ENCODE assay signal across 1 cellular context in the genomic region with DNA sequence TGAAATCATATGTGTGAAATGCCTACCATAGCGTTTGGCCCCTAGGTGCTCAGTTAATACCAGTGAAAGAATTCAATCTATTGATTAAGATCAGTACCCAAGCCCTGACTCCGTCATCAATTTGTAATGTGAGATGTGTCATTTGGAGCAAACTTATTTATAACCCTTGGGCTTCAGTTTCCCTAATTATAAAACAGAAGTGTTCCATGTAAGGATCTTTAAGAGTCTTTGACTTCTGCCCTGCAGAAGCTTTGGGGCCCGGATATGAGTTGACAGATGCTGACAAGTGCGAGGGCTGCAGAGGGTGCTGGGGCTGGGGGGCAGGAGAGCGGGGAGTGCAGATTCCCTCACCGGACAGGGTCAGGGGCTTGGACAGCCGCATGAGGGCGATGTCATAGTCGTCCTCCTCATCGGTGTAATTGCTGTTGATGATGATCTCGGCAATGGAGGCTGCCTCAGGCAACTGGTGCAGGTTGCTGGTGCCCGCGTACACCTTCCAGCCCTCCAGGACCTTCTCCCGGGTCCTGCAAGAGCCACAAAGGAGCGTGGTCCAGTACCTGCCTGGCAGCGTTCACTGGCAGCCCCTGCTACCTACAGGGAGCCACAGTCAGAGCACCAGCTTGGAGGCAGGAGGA.
TF ChIP-seq lines count a peak whose summit lies in the region.

No MANE protein-coding gene starts in this region.

TF ChIP-seq in HCT116, 20 proteins besides CTCF, POLR2A, EP300 and RAD21 (continued from another document):
- TF ChIP-seq, protein P1, sequence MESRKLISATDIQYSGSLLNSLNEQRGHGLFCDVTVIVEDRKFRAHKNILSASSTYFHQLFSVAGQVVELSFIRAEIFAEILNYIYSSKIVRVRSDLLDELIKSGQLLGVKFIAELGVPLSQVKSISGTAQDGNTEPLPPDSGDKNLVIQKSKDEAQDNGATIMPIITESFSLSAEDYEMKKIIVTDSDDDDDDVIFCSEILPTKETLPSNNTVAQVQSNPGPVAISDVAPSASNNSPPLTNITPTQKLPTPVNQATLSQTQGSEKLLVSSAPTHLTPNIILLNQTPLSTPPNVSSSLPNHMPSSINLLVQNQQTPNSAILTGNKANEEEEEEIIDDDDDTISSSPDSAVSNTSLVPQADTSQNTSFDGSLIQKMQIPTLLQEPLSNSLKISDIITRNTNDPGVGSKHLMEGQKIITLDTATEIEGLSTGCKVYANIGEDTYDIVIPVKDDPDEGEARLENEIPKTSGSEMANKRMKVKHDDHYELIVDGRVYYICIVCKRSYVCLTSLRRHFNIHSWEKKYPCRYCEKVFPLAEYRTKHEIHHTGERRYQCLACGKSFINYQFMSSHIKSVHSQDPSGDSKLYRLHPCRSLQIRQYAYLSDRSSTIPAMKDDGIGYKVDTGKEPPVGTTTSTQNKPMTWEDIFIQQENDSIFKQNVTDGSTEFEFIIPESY (IDR thresholded peaks at IDR 0.05; ENCODE audit: extremely low read depth, insufficient replicate concordance, low read length) = no peak
- TF ChIP-seq, protein P2, sequence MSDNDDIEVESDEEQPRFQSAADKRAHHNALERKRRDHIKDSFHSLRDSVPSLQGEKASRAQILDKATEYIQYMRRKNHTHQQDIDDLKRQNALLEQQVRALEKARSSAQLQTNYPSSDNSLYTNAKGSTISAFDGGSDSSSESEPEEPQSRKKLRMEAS (IDR thresholded peaks at IDR 0.05) = no peak
TF ChIP-seq in HCT116: peak in this region for 0.
